In genomic region chr3:175646865-175647264, GRCh38 we compare ENCODE assay signal across 26 cellular contexts.
"Had no signal": no experiment of that assay in that cellular context is flagged by ENCODE, and none has a peak within 500 bp of the region (broad histone marks: within the 10 kb centered on the region; RNA-seq: fewer than 3 reads in every experiment).

No MANE protein-coding gene starts in this region.

- H3K4me3 Mint-ChIP-seq: activated CD8-positive, alpha-beta memory T cell treated with anti-CD3 and anti-CD28 coated beads, Interleukin-2, amount 10 ng/mL, durations not matched to agents 7 days and 5 days; activated CD8-positive, alpha-beta T cell treated with anti-CD3 and anti-CD28 coated beads, Interleukin-2, amount 10 ng/mL, durations not matched to agents 7 days and 5 days; activated T-cell treated with anti-CD3 and anti-CD28 coated beads, Interleukin-2, amount 50 U/mL, for 72 hours; natural killer cell treated with Interleukin-12 subunit alpha and Interleukin-12 subunit beta and Interleukin-15 and Interleukin-18, amount 100 ng/mL, for 72 hours; T-helper 1 cell treated with Interleukin-12 subunit alpha and Interleukin-12 subunit beta and Interleukin-4 antibody, amounts not matched to agents 30 μg/mL and 1 μg/mL, for 36 hours; WTC11 had no signal

- H3K4me1 ChIP-seq: esophagus squamous epithelium, gastrocnemius medialis, left lung, lower lobe of right lung, right lobe of liver, uterus had no signal

- ATAC-seq: activated CD8-positive, alpha-beta memory T cell treated with anti-CD3 and anti-CD28 coated beads, Interleukin-2, amount 10 ng/mL, durations not matched to agents 7 days and 5 days; activated CD8-positive, alpha-beta T cell treated with anti-CD3 and anti-CD28 coated beads, Interleukin-2, amount 10 ng/mL, durations not matched to agents 7 days and 5 days; activated T-cell treated with anti-CD3 and anti-CD28 coated beads, Interleukin-2, amount 50 U/mL, for 72 hours; gastrocnemius medialis; left lung; lower lobe of right lung; natural killer cell treated with Interleukin-12 subunit alpha and Interleukin-12 subunit beta and Interleukin-15 and Interleukin-18, amount 100 ng/mL, for 72 hours; right lobe of liver; WTC11 had no signal

- H3K36me3 Mint-ChIP-seq: activated CD8-positive, alpha-beta memory T cell treated with anti-CD3 and anti-CD28 coated beads, Interleukin-2, amount 10 ng/mL, durations not matched to agents 7 days and 5 days; activated naive CD4-positive, alpha-beta T cell treated with anti-CD3 and anti-CD28 coated beads, Interleukin-2, amount 50 U/mL, for 72 hours; natural killer cell treated with Interleukin-12 subunit alpha and Interleukin-12 subunit beta and Interleukin-15 and Interleukin-18, amount 100 ng/mL, for 72 hours; WTC11 had no signal

- H3K9me3 Mint-ChIP-seq: WTC11 had no signal

- H3K27ac ChIP-seq: epithelial cell of prostate, esophagus squamous epithelium, gastrocnemius medialis, left lung, lower lobe of right lung, right lobe of liver, uterus had no signal

- H3K27me3 Mint-ChIP-seq: activated CD8-positive, alpha-beta memory T cell treated with anti-CD3 and anti-CD28 coated beads, Interleukin-2, amount 10 ng/mL, durations not matched to agents 7 days and 5 days; natural killer cell treated with Interleukin-12 subunit alpha and Interleukin-12 subunit beta and Interleukin-15 and Interleukin-18, amount 100 ng/mL, for 72 hours had no signal

- H3K4me3 ChIP-seq: esophagus squamous epithelium, gastrocnemius medialis, left lung, lower lobe of right lung, right lobe of liver, uterus had no signal

- H3K36me3 ChIP-seq: esophagus squamous epithelium, gastrocnemius medialis, left lung, lower lobe of right lung, right lobe of liver, uterus had no signal

- FAIRE-seq: colon, islet of Langerhans had no signal

- H3K27me3 ChIP-seq: esophagus squamous epithelium, gastrocnemius medialis, left lung, right lobe of liver, uterus had no signal

- H3K27ac Mint-ChIP-seq: activated CD8-positive, alpha-beta memory T cell treated with anti-CD3 and anti-CD28 coated beads, Interleukin-2, amount 10 ng/mL, durations not matched to agents 7 days and 5 days; activated CD8-positive, alpha-beta T cell treated with anti-CD3 and anti-CD28 coated beads, Interleukin-2, amount 10 ng/mL, durations not matched to agents 7 days and 5 days; activated naive CD4-positive, alpha-beta T cell treated with anti-CD3 and anti-CD28 coated beads, Interleukin-2, amount 50 U/mL, for 72 hours; activated T-cell treated with anti-CD3 and anti-CD28 coated beads, Interleukin-2, amount 50 U/mL, for 72 hours; natural killer cell treated with Interleukin-12 subunit alpha and Interleukin-12 subunit beta and Interleukin-15 and Interleukin-18, amount 100 ng/mL, for 72 hours; T-helper 1 cell treated with Interleukin-12 subunit alpha and Interleukin-12 subunit beta and Interleukin-4 antibody, amounts not matched to agents 30 μg/mL and 1 μg/mL, for 36 hours; WTC11 had no signal

- H3K9me3 ChIP-seq: esophagus squamous epithelium, gastrocnemius medialis, lower lobe of right lung, right lobe of liver, uterus had no signal

- H3K4me1 Mint-ChIP-seq: activated CD8-positive, alpha-beta memory T cell treated with anti-CD3 and anti-CD28 coated beads, Interleukin-2, amount 10 ng/mL, durations not matched to agents 7 days and 5 days; WTC11 had no signal

- DNase-seq: activated CD4-positive, alpha-beta T cell treated with anti-CD3 and anti-CD28 coated beads for 1 hour; activated CD8-positive, alpha-beta memory T cell treated with anti-CD3 and anti-CD28 coated beads, Interleukin-2, amount 10 ng/mL, durations not matched to agents 7 days and 5 days; activated CD8-positive, alpha-beta T cell treated with anti-CD3 and anti-CD28 coated beads, Interleukin-2, amount 10 ng/mL, durations not matched to agents 7 days and 5 days; activated naive CD4-positive, alpha-beta T cell; activated T-cell treated with anti-CD3 and anti-CD28 coated beads, Interleukin-2, amount 50 U/mL, for 72 hours; dermis blood vessel endothelial cell; effector CD4-positive, alpha-beta T cell; esophagus squamous epithelium; gastrocnemius medialis; glutamatergic neuron; left lung; lower lobe of right lung; mesenchymal stem cell; right lobe of liver; stimulated activated CD4-positive, alpha-beta T cell treated with anti-CD3 and anti-CD28 coated beads, Interleukin-2, amount 100 ng/mL, for 48 hours; stimulated activated naive CD4-positive, alpha-beta T cell treated with Interleukin-2 at 50 U/mL for 16 hours; T-helper 9 cell; trophoblast cell; uterus had no signal
